ENCODE assay signal across 11 cellular contexts in genomic region chr15:62848631-62849050, GRCh38.
DNase-seq lines count a peak whose midpoint lies in the region; ATAC-seq, FAIRE-seq and TF ChIP-seq lines count a peak whose summit lies in the region.
"Had no signal": no experiment of that assay in that cellular context is flagged by ENCODE, and none has a peak within 500 bp of the region (broad histone marks: within the 10 kb centered on the region; RNA-seq: fewer than 3 reads in every experiment).

No MANE protein-coding gene starts in this region.

- H3K4me3 Mint-ChIP-seq in HFFc6 (no peak overlapping the region), endodermal cell (no peak overlapping the region)
- H3K4me3 Mint-ChIP-seq: brain, CD14-positive monocyte had no signal

- H3K9me3 Mint-ChIP-seq in HFFc6, result no peaks in the 10 kb centered on the region
- peaks cover 10% of the 10 kb centered on the region for H3K9me3 Mint-ChIP-seq in endodermal cell
- H3K9me3 Mint-ChIP-seq: brain had no signal

- H3K4me1 Mint-ChIP-seq in HFFc6 (ENCODE audit: low read depth) (peaks cover 88% of the 10 kb centered on the region), endodermal cell (peaks cover 51% of the 10 kb centered on the region)

- no peak overlapping the region for H2BK12ac ChIP-seq in mesenchymal stem cell (ENCODE audit: low read length in 2 of 2)

- CTCF ChIA-PET in A549 (lab: Yijun Ruan, JAX), result interaction anchor here (0.5 to 5.9 kb wide), 20 partner anchors 7 to 245 kb away, joined by 3 to 93 read pairs (median 4); partner anchors contain the start of gene TPM1

- H3K4ac ChIP-seq in mesenchymal stem cell (ENCODE audit: low read depth in 1 of 2, low read length in 2 of 2), result no peak overlapping the region

- POLR2A ChIA-PET in A549 (lab: Yijun Ruan, JAX), result interaction anchor here (0.9 to 4.5 kb wide), 2 partner anchors 194 to 199 kb away, joined by 3 to 41 read pairs; partner anchors contain the start of gene TPM1

- H3K79me1 ChIP-seq in mesenchymal stem cell (replicated peaks; ENCODE audit: low read length, poor library complexity, severe bottlenecking), result peaks cover 5% of the 10 kb centered on the region

- DNase-seq in A549 (ENCODE audit: low read depth in 1 of 2, low spot score in 1 of 2), result peak in 1 of 2 experiments; percentile 74
- DNase-seq in HFFc6, result peak; percentile 23
- DNase-seq in endodermal cell, result peak; percentile 44
- DNase-seq in mesenchymal stem cell, result peak; percentile 43
- no peak for DNase-seq in stomach
- DNase-seq in NCI-H510A treated with DMSO at 0.1 percent for 48 hours (lab: John Stamatoyannopoulos, UW), result no peak
- no peak for DNase-seq in iPS-NIHi7 (ENCODE audit: extremely low spot score)

- H2BK5ac ChIP-seq in mesenchymal stem cell (ENCODE audit: low read depth, low read length, poor library complexity, severe bottlenecking), result peak overlapping the region; percentile 99

- H3K14ac ChIP-seq in mesenchymal stem cell (ENCODE audit: low read length in 2 of 2), result no peak overlapping the region

- no peak overlapping the region for H2BK120ac ChIP-seq in mesenchymal stem cell (ENCODE audit: low read depth, low read length)

- H3K4me2 ChIP-seq in A549, result peak overlapping the region; percentile 35
- H3K4me2 ChIP-seq in mesenchymal stem cell (ENCODE audit: low read length, poor library complexity, severe bottlenecking), result no peak overlapping the region

- no peak overlapping the region for H4K91ac ChIP-seq in mesenchymal stem cell (ENCODE audit: low read length)

- H3K27ac Mint-ChIP-seq in HFFc6, result peak overlapping the region; percentile 59
- H3K27ac Mint-ChIP-seq in endodermal cell, result peak overlapping the region; percentile 52

- H3K4me1 ChIP-seq in A549, result peaks cover 84% of the 10 kb centered on the region
- peaks cover 13% of the 10 kb centered on the region for H3K4me1 ChIP-seq in endodermal cell (ENCODE audit: control insufficient read depth, insufficient read depth, low read length)
- H3K4me1 ChIP-seq in mesenchymal stem cell (ENCODE audit: control insufficient read depth, insufficient read depth, low read depth, low read length), result peaks cover 44% of the 10 kb centered on the region
- H3K4me1 ChIP-seq in stomach, result peaks cover 4 to 34% (median 22%) of the 10 kb centered on the region in 4 donors

- peak overlapping the region; percentile 16 to 23 for H3K18ac ChIP-seq in mesenchymal stem cell (ENCODE audit: low read depth in 1 of 2, low read length in 2 of 2)

- H3K9ac ChIP-seq in endodermal cell (ENCODE audit: extremely low read depth, low read length, poor library complexity, severe bottlenecking) (no peak overlapping the region), mesenchymal stem cell (ENCODE audit: low read length) (no peak overlapping the region)

- H3K36me3 Mint-ChIP-seq in HFFc6 (ENCODE audit: low read depth) (peaks cover 6% of the 10 kb centered on the region), endodermal cell (ENCODE audit: low read depth) (peaks cover 19% of the 10 kb centered on the region)
- H3K36me3 Mint-ChIP-seq: brain, CD14-positive monocyte had no signal

- peak; percentile 51 for FAIRE-seq in A549 (lab: Jason Lieb, UNC)
- FAIRE-seq: frontal cortex had no signal

- peak; percentile 31; the same call in 1 of the 3 replicates for TF ChIP-seq CTCF in A549 (IDR thresholded peaks at IDR 0.05)
- peak; percentile 38 for TF ChIP-seq CTCF in HFFc6 (IDR thresholded peaks at IDR 0.05)
- no peak for TF ChIP-seq CTCF in endodermal cell (conservative IDR thresholded peaks at IDR 0.05)
- no peak for TF ChIP-seq CTCF in stomach (IDR thresholded peaks at IDR 0.05)

- H2AK5ac ChIP-seq in mesenchymal stem cell (ENCODE audit: low read length, severe bottlenecking), result peak overlapping the region; percentile 99

- ATAC-seq in A549 (peak in 1 of 2 experiments; percentile 5; a peak in 1 of 6 replicates), HG02759 (IDR thresholded peaks at IDR 0.05; ENCODE audit: unreplicated experiment) (no peak)

- TF ChIP-seq EP300 in A549 (IDR thresholded peaks at IDR 0.05) (no peak), stomach (IDR thresholded peaks at IDR 0.05) (no peak)

- no peaks in the 10 kb centered on the region for H3K27me3 ChIP-seq in endodermal cell (ENCODE audit: control insufficient read depth, insufficient read depth, low read length, poor library complexity, severe bottlenecking)
- no peaks in the 10 kb centered on the region for H3K27me3 ChIP-seq in mesenchymal stem cell (ENCODE audit: control insufficient read depth in 1 of 2, insufficient read depth in 1 of 2, low read length in 2 of 2)
- H3K27me3 ChIP-seq in stomach, result no peaks in the 10 kb centered on the region

- H3K4me3 ChIP-seq in A549 (no peak overlapping the region), endodermal cell (ENCODE audit: low read length) (no peak overlapping the region), mesenchymal stem cell (ENCODE audit: insufficient read depth in 1 of 2, low read depth in 1 of 2, low read length in 2 of 2) (no peak overlapping the region), stomach (no peak overlapping the region)

- H3K23ac ChIP-seq in mesenchymal stem cell (ENCODE audit: low read length in 2 of 2), result no peak overlapping the region

- no peaks in the 10 kb centered on the region; the same call in 1 of the 2 replicates for H3K27me3 Mint-ChIP-seq in HFFc6 (ENCODE audit: insufficient read depth)
- H3K27me3 Mint-ChIP-seq in endodermal cell (ENCODE audit: insufficient read depth), result peaks cover 2% of the 10 kb centered on the region
- H3K27me3 Mint-ChIP-seq: brain had no signal

- no peak overlapping the region for H2BK15ac ChIP-seq in mesenchymal stem cell (ENCODE audit: low read depth, poor library complexity, severe bottlenecking)

- intact Hi-C loops in stomach (cut with DNase I; ENCODE audit: low total_unique reads), result loop anchor here (10.0 kb wide), 1 partner anchor 256 kb away; no protein-coding TSS in a partner anchor

- H2AFZ ChIP-seq in mesenchymal stem cell (ENCODE audit: low read depth, low read length), result no peak overlapping the region

- WGBS in A549 (ENCODE audit: missing lambda C conversion rate), result 55% methylated on average over 5 of the region's 5 CpGs
- 86 to 88% methylated on average over 3 to 5 of the region's 5 CpGs for WGBS in endodermal cell (ENCODE audit: insufficient coverage in 1 of 2, insufficient read length in 1 of 2), 2 experiments
- 67% methylated on average over 5 of the region's 5 CpGs for WGBS in mesenchymal stem cell
- WGBS in stomach, 5 donors, result 39 to 72% (median 62%) methylated on average over 5 of the region's 5 CpGs

- peak overlapping the region; percentile 91 for H3K27ac ChIP-seq in A549
- H3K27ac ChIP-seq in endodermal cell (ENCODE audit: low read depth, low read length), result no peak overlapping the region
- peak overlapping the region; percentile 99 for H3K27ac ChIP-seq in mesenchymal stem cell (ENCODE audit: low read length, poor library complexity, severe bottlenecking)
- peak overlapping the region in 1 of 5 donors; percentile 74 for H3K27ac ChIP-seq in stomach

- peak in 1 of 2 experiments; percentile 39; a peak in 1 of 5 replicates for TF ChIP-seq RAD21 in A549 (conservative IDR thresholded peaks at IDR 0.05 in 1 of 2, IDR thresholded peaks at IDR 0.05 in 1 of 2)

- H3K36me3 ChIP-seq in endodermal cell (ENCODE audit: control insufficient read depth, insufficient read depth, low read length) (peaks cover 11% of the 10 kb centered on the region), mesenchymal stem cell (ENCODE audit: control insufficient read depth in 1 of 2, insufficient read depth in 2 of 2, low read depth in 1 of 2, low read length in 2 of 2) (peaks cover 0 to 11% of the 10 kb centered on the region in 2 experiments), stomach (peaks cover 0 to 23% (median 2%) of the 10 kb centered on the region in 4 donors)

- no peak overlapping the region for H4K8ac ChIP-seq in mesenchymal stem cell (ENCODE audit: low read length)

- no peak for TF ChIP-seq POLR2A in A549 (IDR thresholded peaks at IDR 0.05; ENCODE audit: low read length)
- TF ChIP-seq POLR2A in stomach (IDR thresholded peaks at IDR 0.05), result no peak

- H3K9me3 ChIP-seq in A549, result peaks cover 6% of the 10 kb centered on the region; the same call in 2 of the 3 replicates
- H3K9me3 ChIP-seq in endodermal cell (ENCODE audit: control insufficient read depth, low read length), result no peaks in the 10 kb centered on the region
- H3K9me3 ChIP-seq in mesenchymal stem cell (ENCODE audit: control insufficient read depth, low read length), result no peaks in the 10 kb centered on the region
- H3K9me3 ChIP-seq in stomach, result no peaks in the 10 kb centered on the region

TF ChIP-seq in A549, 52 proteins besides CTCF, POLR2A, EP300 and RAD21 (continues in another document):
- TF ChIP-seq NFE2L2 (conservative IDR thresholded peaks at IDR 0.05; ENCODE audit: low read length) (no peak), MYC (IDR thresholded peaks at IDR 0.05; ENCODE audit: borderline replicate concordance, low read length) (no peak), MAZ (IDR thresholded peaks at IDR 0.05; ENCODE audit: borderline replicate concordance, low read depth, low read length) (no peak), HMGXB4 (CRISPR knock-in tag; IDR thresholded peaks at IDR 0.05; ENCODE audit: borderline replicate concordance) (no peak), CEBPB (IDR thresholded peaks at IDR 0.05) (peak in 1 of 2 experiments; percentile 58; a peak in 2 of 4 replicates), FOSL2 (IDR thresholded peaks at IDR 0.05) (no peak), FOSL2 (CRISPR knock-in tag; IDR thresholded peaks at IDR 0.05) (no peak), POLR2AphosphoS2 (conservative IDR thresholded peaks at IDR 0.05; ENCODE audit: low read length) (no peak), SMC3 (IDR thresholded peaks at IDR 0.05) (0 out of 3 replicates have a peak, but pooled peaks have one; percentile 35), MAX (IDR thresholded peaks at IDR 0.05) (peak; percentile 56), JUN (IDR thresholded peaks at IDR 0.05) (0 out of 5 replicates have a peak, but pooled peaks of 1 of the 2 experiments have one; percentile 16)

Comparison
In these comparisons a context has a peak if more than half of its experiments do, and no peak if none do; other contexts are left out.
1. DNase-seq: peak in HFFc6 (single experiment), endodermal cell (single experiment) and mesenchymal stem cell (single experiment); none in stomach (single experiment), NCI-H510A treated with DMSO at 0.1 percent for 48 hours (single experiment) and iPS-NIHi7 (single experiment).
2. CTCF ChIP-seq: peak in A549 (single experiment) and HFFc6 (single experiment); none in endodermal cell (single experiment) and stomach (0 of 7).